11 cellular contexts compared by ENCODE assay signal in the genomic region with DNA sequence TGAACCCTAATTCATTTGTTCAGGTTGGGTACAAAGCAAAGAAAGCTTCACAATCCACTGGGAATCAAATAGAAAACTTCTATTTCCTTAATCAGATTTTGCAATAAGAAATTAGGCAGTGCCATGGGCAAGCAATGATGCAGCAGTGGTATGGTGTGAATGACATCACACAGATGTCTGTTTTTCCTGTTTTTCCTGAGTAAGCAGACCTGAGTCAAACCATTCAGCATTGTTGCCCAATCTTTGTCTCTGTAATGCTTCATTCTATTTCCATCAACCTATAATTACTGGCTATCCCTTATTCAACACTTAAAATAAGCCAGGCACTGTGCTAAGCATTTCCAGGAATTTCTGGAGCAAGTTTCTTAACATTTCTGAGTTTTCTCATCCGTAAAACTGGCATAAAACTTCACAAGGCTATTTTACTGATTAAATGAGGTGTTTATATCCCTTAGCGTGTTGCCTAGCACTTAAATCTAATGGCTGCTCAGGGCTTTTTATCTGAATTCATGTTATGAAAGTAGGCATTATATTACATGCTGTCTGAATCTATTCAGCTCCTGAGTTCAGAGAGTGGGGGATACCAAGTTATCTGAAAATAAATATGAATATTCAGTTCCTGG. TPM values are rescaled to one million over a fixed set of nuclear protein-coding genes. Genes with fewer than 3 reads are reported as not detected.
A peak's percentile ranks its signal among the peaks of the same experiment; 100 is the strongest.
DNase-seq lines count a peak whose midpoint lies in the region; ATAC-seq and TF ChIP-seq lines count a peak whose summit lies in the region.
"Had no signal": no experiment of that assay in that cellular context is flagged by ENCODE, and none has a peak within 500 bp of the region (broad histone marks: within the 10 kb centered on the region; RNA-seq: fewer than 3 reads in every experiment).

No MANE protein-coding gene starts in this region.

- H3K4me3 ChIP-seq in body of pancreas (no peak overlapping the region), lung (no peak overlapping the region), sigmoid colon (no peak overlapping the region)
- H3K4me3 ChIP-seq: pancreas had no signal

- intact Hi-C loops in body of pancreas (cut with DNase I) = no loop called here
- intact Hi-C loops in sigmoid colon (cut with DNase I) = no loop called here

- H3K27me3 ChIP-seq in body of pancreas (no peaks in the 10 kb centered on the region), lung (ENCODE audit: control insufficient read depth, insufficient read depth) (no peaks in the 10 kb centered on the region), sigmoid colon (no peaks in the 10 kb centered on the region)
- H3K27me3 ChIP-seq: pancreas had no signal

- no peak for TF ChIP-seq EP300 in sigmoid colon (IDR thresholded peaks at IDR 0.05)

- DNase-seq in AG20443 (ENCODE audit: low spot score) (peak; percentile 81), LHCN-M2 (ENCODE audit: low read depth) (peak; percentile 67), body of pancreas (no peak), lung (ENCODE audit: low spot score) (no peak), sigmoid colon (no peak), NCI-H1436 (lab: John Stamatoyannopoulos, UW) (no peak), SHP77 (lab: John Stamatoyannopoulos, UW) (no peak)
- DNase-seq: NCI-H345, pancreas had no signal

- TF ChIP-seq POLR2A in body of pancreas (IDR thresholded peaks at IDR 0.05) = no peak
- no peak for TF ChIP-seq POLR2A in sigmoid colon (IDR thresholded peaks at IDR 0.05)

- H3K9me3 ChIP-seq in body of pancreas (no peaks in the 10 kb centered on the region), lung (ENCODE audit: control insufficient read depth in 2 of 2, insufficient read depth in 1 of 2, low read length in 1 of 2) (no peaks in the 10 kb centered on the region), sigmoid colon (no peaks in the 10 kb centered on the region)
- H3K9me3 ChIP-seq: pancreas had no signal

- no peaks in the 10 kb centered on the region for H3K36me3 ChIP-seq in body of pancreas (replicated peaks in 1 of 2; ENCODE audit: insufficient read depth in 1 of 2, low read depth in 2 of 2)
- H3K36me3 ChIP-seq in lung (ENCODE audit: control insufficient read depth in 2 of 2, insufficient read depth in 2 of 2, low read length in 2 of 2) = no peaks in the 10 kb centered on the region
- H3K36me3 ChIP-seq in sigmoid colon = no peaks in the 10 kb centered on the region
- H3K36me3 ChIP-seq: pancreas had no signal

- H3K4me1 ChIP-seq in body of pancreas = no peaks in the 10 kb centered on the region
- H3K4me1 ChIP-seq in lung (ENCODE audit: control insufficient read depth in 2 of 2, insufficient read depth in 2 of 2, low read length in 2 of 2) = peaks cover 0 to 5% of the 10 kb centered on the region in 2 donors
- no peaks in the 10 kb centered on the region for H3K4me1 ChIP-seq in sigmoid colon
- H3K4me1 ChIP-seq: pancreas had no signal

- ATAC-seq in body of pancreas = peak; percentile 48
- peak; percentile 56 for ATAC-seq in lung (ENCODE audit: insufficient read depth, low FRiP score)
- no peak for ATAC-seq in GM21717 (IDR thresholded peaks at IDR 0.05; ENCODE audit: unreplicated experiment)

- WGBS in body of pancreas, 2 donors = 69 to 78% methylated on average over 2 of the region's 2 CpGs
- 81 to 89% methylated on average over 2 of the region's 2 CpGs for WGBS in lung, 2 donors
- 79 to 86% methylated on average over 2 of the region's 2 CpGs for WGBS in sigmoid colon, 2 donors

- H3K27ac ChIP-seq in body of pancreas (no peak overlapping the region), lung (ENCODE audit: low read depth in 1 of 2, low read length in 1 of 2) (no peak overlapping the region), sigmoid colon (no peak overlapping the region)
- H3K27ac ChIP-seq: pancreas, VCaP had no signal

- TF ChIP-seq CTCF in body of pancreas (IDR thresholded peaks at IDR 0.05) (no peak), lung (IDR thresholded peaks at IDR 0.05; ENCODE audit: control extremely low read depth, extremely low read depth) (no peak), sigmoid colon (IDR thresholded peaks at IDR 0.05) (no peak)

RNA-seq across cellular contexts. Expression of gene OXSR1, which starts 11.2 kb away (rescaled TPM):
- 78.9 and 81.3 TPM in 2 replicates for total RNA-seq in LHCN-M2 (2014; rRNA removed)
- 43.2 TPM for polyA plus RNA-seq in LHCN-M2 (2012)
- total RNA-seq in body of pancreas = 10 to 100 TPM; 16.1 to 23.7 TPM
- 10 to 100 TPM; 28.8 to 38.9 TPM for total RNA-seq in lung
- polyA plus RNA-seq in lung = 10 to 100 TPM; 11.9 to 21.0 TPM
- 10 to 100 TPM; 21.8 to 28.8 (median 26.2) TPM for total RNA-seq in sigmoid colon
- 10 to 100 TPM; 13.8 to 22.9 (median 22.8) TPM for polyA plus RNA-seq in sigmoid colon

RNA-seq across cellular contexts. Expression of gene MYD88, which starts 15.6 kb away (rescaled TPM):
- total RNA-seq in LHCN-M2 (2014; rRNA removed) (9.3 and 11.4 TPM in 2 replicates), body of pancreas (10 to 100 TPM; 11.9 to 33.3 TPM), lung (10 to 100 TPM; 35.4 to 85.3 TPM), sigmoid colon (10 to 100 TPM; 27.8 to 39.7 (median 33.4) TPM)
- polyA plus RNA-seq in LHCN-M2 (2012) = 30.6 TPM
- polyA plus RNA-seq in lung (100 to 1,000 TPM in 1 of 2 donors, 10 to 100 TPM in 1; 32.5 to 145 TPM), sigmoid colon (10 to 100 TPM; 48.6 to 74.0 (median 58.4) TPM)

RNA-seq across cellular contexts. Expression of gene ACAA1, which starts 17.2 kb away (rescaled TPM):
- total RNA-seq in LHCN-M2 (2014; rRNA removed) = 16.7 and 23.4 TPM in 2 replicates
- polyA plus RNA-seq in LHCN-M2 (2012) = 61.5 TPM
- 10 to 100 TPM; 91.8 to 92.6 TPM for total RNA-seq in body of pancreas
- total RNA-seq in lung = 100 to 1,000 TPM in 1 of 2 donors, 10 to 100 TPM in 1; 50.1 to 112 TPM
- polyA plus RNA-seq in lung = 10 to 100 TPM; 83.9 to 94.2 TPM
- total RNA-seq in sigmoid colon = 10 to 100 TPM; 42.6 to 53.2 (median 47.6) TPM
- 100 to 1,000 TPM; 102 to 258 (median 131) TPM for polyA plus RNA-seq in sigmoid colon

Comparison
In these comparisons a context has a peak if more than half of its experiments do, and no peak if none do; other contexts are left out.
1. DNase-seq: peak in AG20443 (single experiment) and LHCN-M2 (single experiment); none in body of pancreas (0 of 4), lung (single experiment), sigmoid colon (single experiment), NCI-H1436 (single experiment) and SHP77 (0 of 2).